16 cellular contexts compared by ENCODE assay signal in the genomic region with DNA sequence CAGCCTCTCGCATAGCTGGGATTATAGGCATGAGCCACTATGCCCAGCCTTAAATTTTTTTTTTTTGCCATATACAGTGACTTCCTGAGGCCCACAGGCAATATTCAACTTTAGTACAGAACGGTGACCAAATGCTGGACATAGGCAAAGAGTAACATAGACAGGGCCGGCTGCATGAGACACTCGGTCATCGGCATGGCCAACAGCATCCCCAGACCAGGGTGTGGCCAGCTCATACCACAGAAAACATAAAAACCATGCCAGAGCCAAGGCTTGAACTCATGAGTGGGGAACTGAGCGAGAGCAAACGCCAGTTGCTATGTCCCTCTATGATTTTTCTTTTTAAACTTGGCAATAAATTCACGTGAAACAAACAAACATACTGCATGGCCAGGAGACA. TPM values are rescaled to one million over a fixed set of nuclear protein-coding genes. Genes with fewer than 3 reads are reported as not detected.
DNase-seq lines count a peak whose midpoint lies in the region; ATAC-seq, FAIRE-seq and TF ChIP-seq lines count a peak whose summit lies in the region.
"Had no signal": no experiment of that assay in that cellular context is flagged by ENCODE, and none has a peak within 500 bp of the region (broad histone marks: within the 10 kb centered on the region; RNA-seq: fewer than 3 reads in every experiment).

No MANE protein-coding gene starts in this region.

- H3K79me2 ChIP-seq in GM12878 (ENCODE audit: control insufficient read depth, insufficient read depth, low read length) = no peaks in the 10 kb centered on the region

- no peak overlapping the region for H3K4me3 Mint-ChIP-seq in activated CD4-positive, alpha-beta memory T cell treated with anti-CD3 and anti-CD28 coated beads for 36 hours

- peaks cover 20% of the 10 kb centered on the region for H3K4me1 ChIP-seq in GM12878 (ENCODE audit: control insufficient read depth, insufficient read depth, low read length)
- H3K4me1 ChIP-seq in mucosa of stomach (ENCODE audit: control insufficient read depth, insufficient read depth, low read length) = peaks cover 27% of the 10 kb centered on the region
- H3K4me1 ChIP-seq in thoracic aorta (ENCODE audit: control insufficient read depth in 1 of 2, low read depth in 2 of 2) = peaks cover 35 to 69% of the 10 kb centered on the region in 2 donors

- 23% methylated on average over 8 of the region's 8 CpGs for WGBS in GM12878 (ENCODE audit: insufficient coverage, insufficient replicate concordance, low lambda C conversion rate, missing lambda C conversion rate)

- RAD21 ChIA-PET in GM12878 (lab: Charles Lee; ENCODE audit: unreplicated experiment) = interaction anchor here (0.6 to 1.5 kb wide), 3 partner anchors 9 to 93 kb away, joined by 3 to 4 read pairs (median 3); no protein-coding TSS in a partner anchor

- H3K4me2 ChIP-seq in GM12878 (ENCODE audit: control insufficient read depth, insufficient read depth) = peak overlapping the region; percentile 97

- peaks cover 5% of the 10 kb centered on the region for H3K27me3 Mint-ChIP-seq in activated CD4-positive, alpha-beta memory T cell treated with anti-CD3 and anti-CD28 coated beads for 36 hours

- H3K4me1 Mint-ChIP-seq in activated CD4-positive, alpha-beta memory T cell treated with anti-CD3 and anti-CD28 coated beads for 36 hours (ENCODE audit: low read depth) = peaks cover 8% of the 10 kb centered on the region

- H3K27me3 ChIP-seq in GM12878 (replicated peaks in 1 of 2; ENCODE audit: control insufficient read depth in 2 of 2, insufficient read depth in 2 of 2, low read length in 1 of 2) (no peaks in the 10 kb centered on the region), mucosa of stomach (ENCODE audit: control insufficient read depth, insufficient read depth, low read length) (no peaks in the 10 kb centered on the region), thoracic aorta (replicated peaks; ENCODE audit: insufficient read depth) (no peaks in the 10 kb centered on the region)
- H3K27me3 ChIP-seq: MG63, ovary had no signal

- no TSS peak for BruUV-seq in GM12878 (replicated peaks; lab: Mats Ljungman, UMichigan)

- intact Hi-C loops in GM12878 (cut with micrococcal nuclease; ENCODE audit: unreplicated experiment) = no loop called here
- intact Hi-C loops in activated CD4-positive, alpha-beta memory T cell treated with anti-CD3 and anti-CD28 coated beads for 36 hours (cut with micrococcal nuclease) = no loop called here

- no peak for TF ChIP-seq RAD21 in GM12878 (IDR thresholded peaks at IDR 0.05; ENCODE audit: insufficient read depth, low read depth, low read length)

- no peak for TF ChIP-seq POLR2A in H54 (IDR thresholded peaks at IDR 0.05; ENCODE audit: low read depth, low read length)
- TF ChIP-seq POLR2A in GM12878 (IDR thresholded peaks at IDR 0.05; ENCODE audit: low read depth, low read length) = no peak

- FAIRE-seq in H54 (lab: Jason Lieb, UNC) = no peak
- FAIRE-seq in GM12878 (lab: Jason Lieb, UNC) = no peak
- FAIRE-seq: frontal cortex, TTC549 had no signal

- H3K9ac ChIP-seq in GM12878 (ENCODE audit: control insufficient read depth, insufficient read depth, low read length) = peak overlapping the region; percentile 87; the same call in 1 of the 2 replicates
- peak overlapping the region; percentile 33 for H3K9ac ChIP-seq in mucosa of stomach (ENCODE audit: low read length)

- no peak overlapping the region for H3K27ac Mint-ChIP-seq in activated CD4-positive, alpha-beta memory T cell treated with anti-CD3 and anti-CD28 coated beads for 36 hours

- H3K36me3 ChIP-seq in GM12878 (ENCODE audit: control insufficient read depth in 2 of 2, insufficient read depth in 2 of 2, low read length in 1 of 2) (no peaks in the 10 kb centered on the region; a peak in 1 of 4 replicates), mucosa of stomach (ENCODE audit: control insufficient read depth, insufficient read depth, low read length) (peaks cover 5% of the 10 kb centered on the region), thoracic aorta (peaks cover 34% of the 10 kb centered on the region)
- H3K36me3 ChIP-seq: ovary had no signal

- ATAC-seq in GM12878 = peak; percentile 36; the same call in 2 of the 3 replicates
- ATAC-seq in thoracic aorta (ENCODE audit: insufficient number of reproducible peaks, low FRiP score, low read depth) = peak; percentile 19

- DNase-seq in H54 (ENCODE audit: insufficient read length, low spot score) (peak; percentile 53), GM12878 (ENCODE audit: low read depth, low spot score) (no peak), thoracic aorta (ENCODE audit: low spot score) (no peak), NCI-H1436 treated with DMSO at 0.1 percent for 48 hours (lab: John Stamatoyannopoulos, UW) (no peak), NCI-H510A (lab: John Stamatoyannopoulos, UW) (no peak), NCI-H2029 (lab: John Stamatoyannopoulos, UW) (no peak)
- no peak for DNase-seq in activated CD4-positive, alpha-beta memory T cell treated with anti-CD3 and anti-CD28 coated beads for 36 hours
- DNase-seq: kidney glomerular epithelial cell; MG63; NCI-H2227 treated with DMSO at 0.1 percent for 48 hours; ovary; stimulated activated CD4-positive, alpha-beta T cell treated with anti-CD3 and anti-CD28 coated beads, Interleukin-4, amount 100 ng/mL, for 4 hours had no signal

- CTCF ChIA-PET in GM12878 (lab: Yijun Ruan, JAX) = interaction anchor here (1.1 to 1.9 kb wide), 3 partner anchors 12 to 239 kb away, joined by 3 to 5 read pairs (median 5); no protein-coding TSS in a partner anchor
- CTCF ChIA-PET in activated CD4-positive, alpha-beta memory T cell treated with anti-CD3 and anti-CD28 coated beads for 36 hours (lab: Charles Lee) = no interaction called here

- TF ChIP-seq CTCF in GM12878 (IDR thresholded peaks at IDR 0.05 in 2 of 3, conservative IDR thresholded peaks at IDR 0.05 in 1 of 3; ENCODE audit: control insufficient read depth in 2 of 3, extremely low read depth in 1 of 3, insufficient read depth in 1 of 3, low read depth in 3 of 3, low read length in 3 of 3) (no peak), thoracic aorta (IDR thresholded peaks at IDR 0.05) (no peak)

- H3K9me3 ChIP-seq in GM12878 (replicated peaks; ENCODE audit: control insufficient read depth, insufficient read depth, low read length) = peaks cover 3% of the 10 kb centered on the region; the same call in 1 of the 3 replicates
- no peaks in the 10 kb centered on the region for H3K9me3 ChIP-seq in mucosa of stomach (ENCODE audit: control insufficient read depth, low read length)
- H3K9me3 ChIP-seq in thoracic aorta = no peaks in the 10 kb centered on the region
- H3K9me3 ChIP-seq: MG63, ovary had no signal

- peak overlapping the region; percentile 95 for H2AFZ ChIP-seq in GM12878 (ENCODE audit: control insufficient read depth, low read depth, low read length)

- H3K4me3 ChIP-seq in GM12878 (peak overlapping the region; percentile 62; the same call in 1 of the 2 replicates), mucosa of stomach (ENCODE audit: low read length) (no peak overlapping the region), thoracic aorta (peak overlapping the region; percentile 30)
- H3K4me3 ChIP-seq: MG63, ovary had no signal

- POLR2A ChIA-PET in GM12878 (lab: Charles Lee) = interaction anchor here (1.0 kb wide), 2 partner anchors 23 to 88 kb away, joined by 3 to 4 read pairs; no protein-coding TSS in a partner anchor
- POLR2A ChIA-PET in activated CD4-positive, alpha-beta memory T cell treated with anti-CD3 and anti-CD28 coated beads for 36 hours (lab: Charles Lee) = no interaction called here

- H3K9me3 Mint-ChIP-seq in activated CD4-positive, alpha-beta memory T cell treated with anti-CD3 and anti-CD28 coated beads for 36 hours = peaks cover 4% of the 10 kb centered on the region

- in situ Hi-C loops in GM12878 (cut with MboI) = no loop called here

- H4K20me1 ChIP-seq in GM12878 (ENCODE audit: control insufficient read depth, insufficient read depth) = no peaks in the 10 kb centered on the region

- TF ChIP-seq EP300 in GM12878 (IDR thresholded peaks at IDR 0.05; ENCODE audit: borderline replicate concordance in 1 of 2, control insufficient read depth in 1 of 2, low read depth in 2 of 2, low read length in 2 of 2) = no peak

- H3K27ac ChIP-seq in GM12878 (ENCODE audit: control insufficient read depth, insufficient read depth) (peak overlapping the region; percentile 86), thoracic aorta (peak overlapping the region; percentile 69 to 85)

- SMC1A ChIA-PET in GM12878 (lab: Charles Lee; ENCODE audit: uncharacterized antibody, unreplicated experiment) = interaction anchor here (0.9 to 1.1 kb wide), 3 partner anchors 15 to 159 kb away, joined by 3 read pairs; a partner anchor contains a TSS

- no peaks in the 10 kb centered on the region for H3K36me3 Mint-ChIP-seq in activated CD4-positive, alpha-beta memory T cell treated with anti-CD3 and anti-CD28 coated beads for 36 hours

RNA-seq across cellular contexts. Expression of a gene that starts 17.0 kb away (rescaled TPM):
- total RNA-seq in GM12878 (2013; cell fraction: nucleolus; rRNA removed) = 23.9 and 26.1 TPM in 2 replicates
- 25.9 and 28.2 TPM in 2 replicates for total RNA-seq in GM12878 (2014; rRNA removed)
- 17.4 and 18.9 TPM in 2 replicates for total RNA-seq in GM12878 (2014; rRNA removed; fragmentation: Illumina TruSeq; extraction: Trizol)
- total RNA-seq in GM12878 (2021) = 31.9 and 32.9 TPM in 2 replicates
- polyA plus RNA-seq in GM12878 (2011; ENCODE audit: low read depth) = 10.1 TPM
- polyA plus RNA-seq in GM12878 (2011; rRNA removed) = 5.4 and 10.8 TPM in 2 replicates
- polyA plus RNA-seq in GM12878 (2011; cell fraction: cytosol; rRNA removed) = 15.1 and 19.4 TPM in 2 replicates
- polyA plus RNA-seq in GM12878 (2011; cell fraction: nucleus; rRNA removed) = 7.4 and 12.1 TPM in 2 replicates
- 13.4 and 16.1 TPM in 2 replicates for polyA plus RNA-seq in GM12878 (2012)
- 21.9 and 33.0 TPM in 2 replicates for polyA plus RNA-seq in GM12878 (2014; fragmentation: Illumina TruSeq; extraction: Trizol)
- polyA plus RNA-seq in GM12878 (2014; fragmentation: Nextera tagmentation; extraction: Ambion mirVana) = 1 to 10 TPM; 4.9 to 7.3 TPM
- 19.4 and 23.3 TPM in 2 replicates for polyA plus RNA-seq in GM12878 (2014; rRNA removed)
- 10 to 100 TPM; 17.1 to 23.2 TPM for polyA plus RNA-seq in GM12878 (2016; fragmentation: Nextera tagmentation; extraction: Ambion mirVana)
- 10.5 and 23.3 TPM in 2 replicates for polyA minus RNA-seq in GM12878 (2011; rRNA and poly(A)+ RNA removed)
- polyA minus RNA-seq in GM12878 (2011; cell fraction: cytosol; rRNA and poly(A)+ RNA removed) = 9.1 and 13.2 TPM in 2 replicates
- polyA minus RNA-seq in GM12878 (2011; cell fraction: nucleus; rRNA and poly(A)+ RNA removed) = 2.2 and 6.3 TPM in 2 replicates
- total RNA-seq in thoracic aorta = 100 to 1,000 TPM; 647 to 689 TPM
- 1 to 10 TPM; 2.0 to 2.5 TPM for total RNA-seq in activated CD4-positive, alpha-beta memory T cell treated with anti-CD3 and anti-CD28 coated beads for 36 hours

RNA-seq across cellular contexts. Expression of a gene that starts 24.8 kb away (rescaled TPM):
- 7.9 and 10.3 TPM in 2 replicates for total RNA-seq in GM12878 (2013; cell fraction: nucleolus; rRNA removed)
- total RNA-seq in GM12878 (2014; rRNA removed) = 69.3 and 70.8 TPM in 2 replicates
- total RNA-seq in GM12878 (2014; rRNA removed; fragmentation: Illumina TruSeq; extraction: Trizol) = 43.4 and 47.0 TPM in 2 replicates
- total RNA-seq in GM12878 (2021) = 59.1 and 65.0 TPM in 2 replicates
- polyA plus RNA-seq in GM12878 (2011; ENCODE audit: low read depth) = 15.4 TPM
- 22.0 and 25.6 TPM in 2 replicates for polyA plus RNA-seq in GM12878 (2011; rRNA removed)
- polyA plus RNA-seq in GM12878 (2011; cell fraction: cytosol; rRNA removed) = 27.5 and 36.4 TPM in 2 replicates
- 28.5 and 31.1 TPM in 2 replicates for polyA plus RNA-seq in GM12878 (2011; cell fraction: nucleus; rRNA removed)
- polyA plus RNA-seq in GM12878 (2012) = 18.4 and 22.6 TPM in 2 replicates
- polyA plus RNA-seq in GM12878 (2014; fragmentation: Illumina TruSeq; extraction: Trizol) = 17.0 and 18.1 TPM in 2 replicates
- 10 to 100 TPM in 1 of 2 experiments, 1 to 10 TPM in 1; 9.4 to 18.4 TPM for polyA plus RNA-seq in GM12878 (2014; fragmentation: Nextera tagmentation; extraction: Ambion mirVana)
- polyA plus RNA-seq in GM12878 (2014; rRNA removed) = 34.4 and 55.4 TPM in 2 replicates
- 10 to 100 TPM; 65.3 to 72.6 TPM for polyA plus RNA-seq in GM12878 (2016; fragmentation: Nextera tagmentation; extraction: Ambion mirVana)
- 50.6 and 56.3 TPM in 2 replicates for polyA minus RNA-seq in GM12878 (2011; rRNA and poly(A)+ RNA removed)
- polyA minus RNA-seq in GM12878 (2011; cell fraction: cytosol; rRNA and poly(A)+ RNA removed) = 27.4 and 31.9 TPM in 2 replicates
- polyA minus RNA-seq in GM12878 (2011; cell fraction: nucleus; rRNA and poly(A)+ RNA removed) = 8.1 and 16.5 TPM in 2 replicates
- 1 to 10 TPM; 2.4 to 4.7 TPM for total RNA-seq in thoracic aorta
- total RNA-seq in activated CD4-positive, alpha-beta memory T cell treated with anti-CD3 and anti-CD28 coated beads for 36 hours = 10 to 100 TPM; 64.1 to 70.3 TPM

RNA-seq across cellular contexts. Expression of a gene that starts 59.1 kb away (rescaled TPM):
- total RNA-seq in GM12878 (2013; cell fraction: nucleolus; rRNA removed) = not detected in 2 replicates
- total RNA-seq in GM12878 (2014; rRNA removed) (not detected in 2 replicates), GM12878 (2014; rRNA removed; fragmentation: Illumina TruSeq; extraction: Trizol) (not detected in 2 replicates), GM12878 (2021) (not detected in 2 replicates), thoracic aorta (not detected)
- polyA plus RNA-seq in GM12878 (2011; ENCODE audit: low read depth) = not detected
- polyA plus RNA-seq in GM12878 (2011; rRNA removed) (not detected in 2 replicates), GM12878 (2014; fragmentation: Illumina TruSeq; extraction: Trizol) (not detected in 2 replicates), GM12878 (2014; fragmentation: Nextera tagmentation; extraction: Ambion mirVana) (not detected), GM12878 (2014; rRNA removed) (not detected in 2 replicates), GM12878 (2016; fragmentation: Nextera tagmentation; extraction: Ambion mirVana) (not detected)
- not detected in 2 replicates for polyA plus RNA-seq in GM12878 (2011; cell fraction: cytosol; rRNA removed)
- polyA plus RNA-seq in GM12878 (2011; cell fraction: nucleus; rRNA removed) = not detected in 2 replicates
- not detected in 2 replicates for polyA plus RNA-seq in GM12878 (2012)
- not detected in 2 replicates for polyA minus RNA-seq in GM12878 (2011; rRNA and poly(A)+ RNA removed)
- not detected in 2 replicates for polyA minus RNA-seq in GM12878 (2011; cell fraction: cytosol; rRNA and poly(A)+ RNA removed)
- polyA minus RNA-seq in GM12878 (2011; cell fraction: nucleus; rRNA and poly(A)+ RNA removed) = not detected in 2 replicates
- total RNA-seq in activated CD4-positive, alpha-beta memory T cell treated with anti-CD3 and anti-CD28 coated beads for 36 hours = not detected
- total RNA-seq: dermis blood vessel endothelial cell, frontal cortex had no signal

Comparison
In these comparisons a context has a peak if more than half of its experiments do, and no peak if none do; other contexts are left out.
1. RNA of a gene that starts 17.0 kb away (total RNA-seq): 647 to 689 TPM in thoracic aorta; 17.4 to 32.9 TPM in GM12878 and 2.0 to 2.5 TPM in activated CD4-positive, alpha-beta memory T cell treated with anti-CD3 and anti-CD28 coated beads for 36 hours; every median in the first group is over 10 times any median in the second.